ENCODE assay signal across 8 cellular contexts in genomic region chr4:73223258-73223651, GRCh38. TPM values are rescaled to one million over a fixed set of nuclear protein-coding genes. Genes with fewer than 3 reads are reported as not detected.
DNase-seq lines count a peak whose midpoint lies in the region; ATAC-seq and TF ChIP-seq lines count a peak whose summit lies in the region.

No MANE protein-coding gene starts in this region.

- H3K27ac ChIP-seq in iPS-20b (ENCODE audit: low read length) = no peak overlapping the region
- H3K27ac ChIP-seq in transverse colon = peak overlapping the region; percentile 70 to 92 (median 87)
- H3K27ac ChIP-seq in adrenal gland = peak overlapping the region in 2 of 5 donors; percentile 89 to 91

- peak; percentile 4 to 24 for ATAC-seq in activated naive CD4-positive, alpha-beta T cell treated with anti-CD3 and anti-CD28 coated beads, Interleukin-2, amount 50 U/mL, for 72 hours
- ATAC-seq in activated B cell treated with CpG ODN at 0.5 μM for 24 hours (ENCODE audit: low read depth) (no peak), GM18498 (IDR thresholded peaks at IDR 0.05; ENCODE audit: unreplicated experiment) (no peak)

- DNase-seq in activated naive CD4-positive, alpha-beta T cell treated with anti-CD3 and anti-CD28 coated beads, Interleukin-2, amount 50 U/mL, for 72 hours (ENCODE audit: low spot score in 2 of 2) = no peak
- DNase-seq in activated naive CD4-positive, alpha-beta T cell treated with Interleukin-2 at 50 U/mL for 16 hours = no peak
- DNase-seq in activated B cell treated with CpG ODN at 0.5 μM for 24 hours = no peak
- no peak for DNase-seq in transverse colon
- DNase-seq in adrenal gland = no peak
- no peak for DNase-seq in NCI-H2171 treated with DMSO at 0.1 percent for 48 hours (lab: John Stamatoyannopoulos, UW)

- 15 to 30% methylated on average over 3 of the region's 3 CpGs for WGBS in transverse colon (ENCODE audit: low coverage in 1 of 2), 2 donors
- 19 to 30% (median 23%) methylated on average over 3 of the region's 3 CpGs for WGBS in adrenal gland, 4 donors

- H3K9me3 Mint-ChIP-seq in activated naive CD4-positive, alpha-beta T cell treated with anti-CD3 and anti-CD28 coated beads, Interleukin-2, amount 50 U/mL, for 72 hours = no peaks in the 10 kb centered on the region
- no peaks in the 10 kb centered on the region for H3K9me3 Mint-ChIP-seq in activated B cell treated with CpG ODN at 0.5 μM for 24 hours

- H3K9ac ChIP-seq in iPS-20b (ENCODE audit: low read depth, low read length) = peak overlapping the region; percentile 58; the same call in 1 of the 2 replicates

- POLR2A ChIA-PET in activated B cell treated with CpG ODN at 0.5 μM for 24 hours (lab: Charles Lee) = interaction anchor here (0.5 to 3.4 kb wide), 4 partner anchors 11 to 153 kb away, joined by 3 to 19 read pairs (median 3); partner anchors contain the start of genes ANKRD17 and COX18

- CTCF ChIA-PET in activated B cell treated with CpG ODN at 0.5 μM for 24 hours (lab: Charles Lee) = interaction anchor here (1.5 kb wide), 1 partner anchor 36 kb away, joined by 4 read pairs; the partner anchor contains the start of gene ANKRD17

- H3K27me3 ChIP-seq in iPS-20b (ENCODE audit: insufficient read depth, low read length) (no peaks in the 10 kb centered on the region), transverse colon (no peaks in the 10 kb centered on the region), adrenal gland (no peaks in the 10 kb centered on the region)

- intact Hi-C loops in activated B cell treated with CpG ODN at 0.5 μM for 24 hours (cut with micrococcal nuclease) (loop anchor here (1.0 to 2.0 kb wide), 3 partner anchors 30 to 154 kb away; partner anchors contain the start of gene COX18), transverse colon (cut with DNase I; ENCODE audit: low total_unique reads) (no loop called here), adrenal gland (cut with DNase I) (no loop called here)

- in situ Hi-C loops in transverse colon (cut with MboI; ENCODE audit: low pct_ligation_motif_present in 1 of 4, low pct_unique_long_range_greater_than_20kb in 1 of 4, low sequenced_read_pairs in 3 of 4) = no loop called here

- H3K36me3 Mint-ChIP-seq in activated naive CD4-positive, alpha-beta T cell treated with anti-CD3 and anti-CD28 coated beads, Interleukin-2, amount 50 U/mL, for 72 hours = no peaks in the 10 kb centered on the region
- H3K36me3 Mint-ChIP-seq in activated B cell treated with CpG ODN at 0.5 μM for 24 hours (ENCODE audit: low read depth) = peaks cover 12% of the 10 kb centered on the region

- H3K4me3 ChIP-seq in iPS-20b (ENCODE audit: low read length) = peak overlapping the region; percentile 53; the same call in 1 of the 2 replicates
- peak overlapping the region in 1 of 4 donors; percentile 60 for H3K4me3 ChIP-seq in transverse colon
- H3K4me3 ChIP-seq in adrenal gland = peak overlapping the region in 1 of 4 donors; percentile 62

- H3K4me1 ChIP-seq in iPS-20b (ENCODE audit: insufficient read depth, low read length) (peaks cover 38% of the 10 kb centered on the region), transverse colon (peaks cover 12 to 38% (median 19%) of the 10 kb centered on the region in 4 donors), adrenal gland (replicated peaks in 1 of 2) (peaks cover 23 to 47% of the 10 kb centered on the region in 2 donors)

- H3K4me3 Mint-ChIP-seq in activated B cell treated with CpG ODN at 0.5 μM for 24 hours = no peak overlapping the region

- H3K27ac Mint-ChIP-seq in activated naive CD4-positive, alpha-beta T cell treated with anti-CD3 and anti-CD28 coated beads, Interleukin-2, amount 50 U/mL, for 72 hours = no peak overlapping the region
- H3K27ac Mint-ChIP-seq in activated B cell treated with CpG ODN at 0.5 μM for 24 hours = peak overlapping the region; percentile 51

- H3K27me3 Mint-ChIP-seq in activated B cell treated with CpG ODN at 0.5 μM for 24 hours = no peaks in the 10 kb centered on the region

- no peak for TF ChIP-seq EP300 in transverse colon (IDR thresholded peaks at IDR 0.05; ENCODE audit: low read depth)

- TF ChIP-seq CTCF in activated B cell treated with CpG ODN at 0.5 μM for 24 hours (IDR thresholded peaks at IDR 0.05) = no peak
- TF ChIP-seq CTCF in transverse colon (IDR thresholded peaks at IDR 0.05) = no peak
- no peak for TF ChIP-seq CTCF in adrenal gland (IDR thresholded peaks at IDR 0.05)

- peaks cover 37% of the 10 kb centered on the region for H3K4me1 Mint-ChIP-seq in activated B cell treated with CpG ODN at 0.5 μM for 24 hours

- TF ChIP-seq POLR2A in transverse colon (IDR thresholded peaks at IDR 0.05) (no peak), adrenal gland (IDR thresholded peaks at IDR 0.05) (no peak)

- H3K9me3 ChIP-seq in iPS-20b (ENCODE audit: insufficient read depth, low read depth, low read length) (no peaks in the 10 kb centered on the region), transverse colon (no peaks in the 10 kb centered on the region), adrenal gland (replicated peaks in 1 of 3) (no peaks in the 10 kb centered on the region)

- H3K36me3 ChIP-seq in iPS-20b (ENCODE audit: insufficient read depth, low read depth, low read length) = no peaks in the 10 kb centered on the region
- H3K36me3 ChIP-seq in transverse colon = no peaks in the 10 kb centered on the region
- H3K36me3 ChIP-seq in adrenal gland (replicated peaks in 1 of 2) = no peaks in the 10 kb centered on the region

RNA-seq across cellular contexts. Expression of gene ANKRD17, which starts 35.3 kb away (rescaled TPM):
- 10 to 100 TPM; 39.1 to 73.9 TPM for total RNA-seq in activated naive CD4-positive, alpha-beta T cell treated with anti-CD3 and anti-CD28 coated beads, Interleukin-2, amount 50 U/mL, for 72 hours
- total RNA-seq in activated B cell treated with CpG ODN at 0.5 μM for 24 hours (54.1 and 61.4 TPM in 2 replicates), transverse colon (10 to 100 TPM; 69.9 to 93.1 (median 74.3) TPM), adrenal gland (10 to 100 TPM; 37.7 to 57.1 (median 51.3) TPM)
- 10 to 100 TPM; 13.3 to 52.8 (median 14.5) TPM for polyA plus RNA-seq in adrenal gland

Comparison
In these comparisons a context has a peak if more than half of its experiments do, and no peak if none do; other contexts are left out.
1. ATAC-seq: peak in activated naive CD4-positive, alpha-beta T cell treated with anti-CD3 and anti-CD28 coated beads, Interleukin-2, amount 50 U/mL, for 72 hours (2 of 2); none in activated B cell treated with CpG ODN at 0.5 μM for 24 hours (single experiment) and GM18498 (single experiment).